17 cellular contexts compared by ENCODE assay signal in genomic region chr17:78427140-78427539, GRCh38. TPM values are rescaled to one million over a fixed set of nuclear protein-coding genes. Genes with fewer than 3 reads are reported as not detected.
DNase-seq lines count a peak whose midpoint lies in the region; ATAC-seq and TF ChIP-seq lines count a peak whose summit lies in the region.
"Had no signal": no experiment of that assay in that cellular context is flagged by ENCODE, and none has a peak within 500 bp of the region (broad histone marks: within the 10 kb centered on the region; RNA-seq: fewer than 3 reads in every experiment).

No MANE protein-coding gene starts in this region.

- no peaks in the 10 kb centered on the region for H3K27me3 Mint-ChIP-seq in activated T-cell treated with anti-CD3 and anti-CD28 coated beads, Interleukin-2, amount 50 U/mL, for 24 hours
- H3K27me3 Mint-ChIP-seq in GM23338 (ENCODE audit: insufficient read depth, low read depth, poor library complexity) = peaks cover 12% of the 10 kb centered on the region
- H3K27me3 Mint-ChIP-seq: CD4-positive, CD25-positive, alpha-beta regulatory T cell had no signal

- H3K4me2 ChIP-seq in GM23338 (no peak overlapping the region), hepatocyte (no peak overlapping the region)
- H3K4me2 ChIP-seq: BLaER1 had no signal

- H3K4me1 ChIP-seq in GM23338 (ENCODE audit: insufficient read depth) (peaks cover 10% of the 10 kb centered on the region; the same call in 1 of the 2 replicates), hepatocyte (ENCODE audit: insufficient read depth) (peaks cover 8% of the 10 kb centered on the region)

- H3K27me3 ChIP-seq in GM23338 (ENCODE audit: insufficient read depth) (no peaks in the 10 kb centered on the region), dorsolateral prefrontal cortex (no peaks in the 10 kb centered on the region), layer of hippocampus (ENCODE audit: control insufficient read depth, insufficient read depth, low read length) (no peaks in the 10 kb centered on the region), hepatocyte (no peaks in the 10 kb centered on the region)
- H3K27me3 ChIP-seq: BLaER1 had no signal

- H3K9me2 ChIP-seq in GM23338 (ENCODE audit: insufficient read depth) (no peaks in the 10 kb centered on the region), hepatocyte (replicated peaks; ENCODE audit: insufficient read depth) (no peaks in the 10 kb centered on the region)

- H3K36me3 Mint-ChIP-seq in activated T-cell treated with anti-CD3 and anti-CD28 coated beads, Interleukin-2, amount 50 U/mL, for 24 hours (ENCODE audit: low read depth) = peaks cover 76% of the 10 kb centered on the region
- peaks cover 50% of the 10 kb centered on the region for H3K36me3 Mint-ChIP-seq in GM23338 (ENCODE audit: low read depth)

- 97% methylated on average over 11 of the region's 11 CpGs for WGBS in hepatocyte (ENCODE audit: low lambda C conversion rate, missing lambda C conversion rate)

- H4K20me1 ChIP-seq in GM23338 (replicated peaks; ENCODE audit: insufficient read depth) (peaks cover 3% of the 10 kb centered on the region; the same call in 1 of the 2 replicates), hepatocyte (ENCODE audit: insufficient read depth, poor library complexity, severe bottlenecking) (no peaks in the 10 kb centered on the region)

- H3K79me2 ChIP-seq in GM23338 (replicated peaks; ENCODE audit: insufficient read depth) = 0 out of 2 replicates have a peak, but pooled peaks cover 9% of the 10 kb centered on the region
- H3K79me2 ChIP-seq in hepatocyte = peaks cover 5% of the 10 kb centered on the region

- no peaks in the 10 kb centered on the region for H3K9me3 Mint-ChIP-seq in activated T-cell treated with anti-CD3 and anti-CD28 coated beads, Interleukin-2, amount 50 U/mL, for 24 hours
- no peaks in the 10 kb centered on the region for H3K9me3 Mint-ChIP-seq in GM23338
- H3K9me3 Mint-ChIP-seq: CD4-positive, CD25-positive, alpha-beta regulatory T cell; H9 had no signal

- H3K36me3 ChIP-seq in GM23338 (ENCODE audit: insufficient read depth) (peaks cover 9% of the 10 kb centered on the region; the same call in 1 of the 2 replicates), hepatocyte (replicated peaks; ENCODE audit: insufficient read depth, low read depth) (no peaks in the 10 kb centered on the region)

- H3K27ac Mint-ChIP-seq in activated T-cell treated with anti-CD3 and anti-CD28 coated beads, Interleukin-2, amount 50 U/mL, for 24 hours = peak overlapping the region; percentile 33
- peak overlapping the region; percentile 59; the same call in 1 of the 2 replicates for H3K27ac Mint-ChIP-seq in GM23338
- H3K27ac Mint-ChIP-seq: CD4-positive, CD25-positive, alpha-beta regulatory T cell had no signal

- H3K4me3 ChIP-seq in GM23338 = no peak overlapping the region
- H3K4me3 ChIP-seq in dorsolateral prefrontal cortex = no peak overlapping the region
- H3K4me3 ChIP-seq in hepatocyte = no peak overlapping the region
- H3K4me3 ChIP-seq: BLaER1 had no signal

- TF ChIP-seq CTCF in GM23338 (conservative IDR thresholded peaks at IDR 0.05; ENCODE audit: low read depth in 2 of 2) (no peak), dorsolateral prefrontal cortex (IDR thresholded peaks at IDR 0.05 in 54 of 56, conservative IDR thresholded peaks at IDR 0.05 in 2 of 56; ENCODE audit: low read depth in 1 of 56, partially characterized antibody in 56 of 56) (no peak), hepatocyte (IDR thresholded peaks at IDR 0.05; ENCODE audit: poor library complexity) (no peak)

- no peak overlapping the region for H3K4me3 Mint-ChIP-seq in activated T-cell treated with anti-CD3 and anti-CD28 coated beads, Interleukin-2, amount 50 U/mL, for 24 hours
- H3K4me3 Mint-ChIP-seq in GM23338 = no peak overlapping the region
- H3K4me3 Mint-ChIP-seq: CD4-positive, CD25-positive, alpha-beta regulatory T cell; H9 had no signal

- ATAC-seq in GM23338 (no peak), GM18873 (IDR thresholded peaks at IDR 0.05; ENCODE audit: low FRiP score, unreplicated experiment) (no peak)
- ATAC-seq: HepG2 had no signal

- H2AFZ ChIP-seq in GM23338 (no peak overlapping the region), hepatocyte (no peak overlapping the region)

- peaks cover 4% of the 10 kb centered on the region for H3K4me1 Mint-ChIP-seq in activated T-cell treated with anti-CD3 and anti-CD28 coated beads, Interleukin-2, amount 50 U/mL, for 24 hours (ENCODE audit: low read depth)
- peaks cover 20% of the 10 kb centered on the region for H3K4me1 Mint-ChIP-seq in GM23338

- intact Hi-C loops in dorsolateral prefrontal cortex (cut with DNase I) = loop anchor here in 1 of 2 donors (5.0 kb wide), 1 partner anchor 135 kb away; no protein-coding TSS in a partner anchor

- peak overlapping the region; percentile 74; the same call in 1 of the 2 replicates for H3K27ac ChIP-seq in GM23338 (ENCODE audit: low read depth)
- peak overlapping the region in 51 of 59 donors; percentile 18 to 95 (median 78) for H3K27ac ChIP-seq in dorsolateral prefrontal cortex
- H3K27ac ChIP-seq in layer of hippocampus (ENCODE audit: low read depth, low read length) = peak overlapping the region; percentile 82
- no peak overlapping the region for H3K27ac ChIP-seq in hepatocyte
- H3K27ac ChIP-seq: BLaER1 had no signal

- peaks cover 16% of the 10 kb centered on the region; the same call in 1 of the 2 replicates for H3F3A ChIP-seq in GM23338 (replicated peaks; ENCODE audit: low read depth)

- no peaks in the 10 kb centered on the region for H3K9me3 ChIP-seq in hepatocyte (ENCODE audit: low read depth)
- H3K9me3 ChIP-seq: BLaER1 had no signal

- DNase-seq in activated T-cell treated with anti-CD3 and anti-CD28 coated beads, Interleukin-2, amount 50 U/mL, for 24 hours = no peak
- no peak for DNase-seq in activated T-cell treated with anti-CD3 and anti-CD28 coated beads, Interleukin-2, amount 50 U/mL, for 48 hours
- no peak for DNase-seq in GM23338 (ENCODE audit: low spot score)
- peak in 1 of 10 donors; percentile 48 for DNase-seq in dorsolateral prefrontal cortex
- no peak for DNase-seq in hepatocyte (ENCODE audit: low spot score)
- no peak for DNase-seq in NOMO-1 (lab: John Stamatoyannopoulos, UW; ENCODE audit: unreplicated experiment in 2 of 2)
- DNase-seq: 8988T; AML-193; CD4-positive, CD25-positive, alpha-beta regulatory T cell; DMS53; GF-D8; GOT3; H9 had no signal

TF ChIP-seq in GM23338, 12 proteins besides CTCF, POLR2A, EP300 and RAD21 (continues in another document):
- TF ChIP-seq ZNF462 (CRISPR knock-in tag; IDR thresholded peaks at IDR 0.05) = no peak

RNA-seq across cellular contexts. Expression of gene PGS1, which starts 48.7 kb away (rescaled TPM):
- 65.8 and 67.1 TPM in 2 replicates for total RNA-seq in GM23338 (2014; rRNA removed; shearing (Covaris generic))
- 42.5 and 43.9 TPM in 2 replicates for polyA plus RNA-seq in GM23338 (2016; fragmentation: Nextera tagmentation; extraction: Ambion mirVana)
- 10 to 100 TPM; 40.3 to 89.2 (median 57.6) TPM for total RNA-seq in dorsolateral prefrontal cortex
- total RNA-seq in hepatocyte = 30.4 and 36.0 TPM in 2 replicates
- polyA plus RNA-seq in hepatocyte = 42.5 and 52.2 TPM in 2 replicates
